In the genomic region with DNA sequence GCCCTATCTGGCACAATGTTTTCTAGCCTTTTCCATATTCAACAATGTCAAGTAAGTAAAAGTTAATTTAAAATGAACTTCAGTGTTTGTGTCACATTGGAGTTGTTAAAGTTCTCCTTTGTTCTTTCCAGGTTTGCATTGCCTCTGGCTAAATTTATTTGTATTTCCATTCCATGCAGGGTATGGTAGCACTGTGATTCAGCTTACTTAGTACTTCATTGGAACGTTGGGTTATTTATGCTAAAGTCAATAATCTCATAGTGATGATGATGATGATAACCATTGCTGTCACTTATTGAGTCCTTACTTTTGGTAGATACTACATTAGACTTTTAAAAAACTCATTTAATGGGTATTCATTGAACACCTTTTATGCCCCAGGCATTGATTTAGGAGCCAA, we compare ENCODE assay signal across 22 cellular contexts.
"Had no signal": no experiment of that assay in that cellular context is flagged by ENCODE, and none has a peak within 500 bp of the region (broad histone marks: within the 10 kb centered on the region; RNA-seq: fewer than 3 reads in every experiment).

No MANE protein-coding gene starts in this region.

- H3K4me3 Mint-ChIP-seq: activated B cell treated with CpG ODN at 0.5 μM for 24 hours; activated CD4-positive, alpha-beta memory T cell treated with anti-CD3 and anti-CD28 coated beads for 36 hours; activated CD4-positive, alpha-beta T cell treated with anti-CD3 and anti-CD28 coated beads, Interleukin-2, amount 10 ng/mL, durations not matched to agents 7 days and 5 days; activated naive CD8-positive, alpha-beta T cell; activated T-cell treated with anti-CD3 and anti-CD28 coated beads, Interleukin-2, amount 50 U/mL, for 4 hours; IgD-negative memory B cell; T-cell had no signal

- H3K4me3 ChIP-seq: SK-N-MC had no signal

- DNase-seq: activated B cell treated with CpG ODN at 0.5 μM for 24 hours; activated CD4-positive, alpha-beta memory T cell treated with anti-CD3 and anti-CD28 coated beads for 36 hours; activated CD4-positive, alpha-beta T cell treated with anti-CD3 and anti-CD28 coated beads, Interleukin-2, amount 10 ng/mL, durations not matched to agents 7 days and 5 days; activated CD8-positive, alpha-beta memory T cell treated with anti-CD3 and anti-CD28 coated beads for 24 hours; activated effector memory CD4-positive, alpha-beta T cell treated with anti-CD3 and anti-CD28 coated beads, Interleukin-2, amount 50 U/mL, for 16 hours; activated naive CD4-positive, alpha-beta T cell treated with Interleukin-2 at 50 U/mL for 16 hours; activated T-cell treated with anti-CD3 and anti-CD28 coated beads, Interleukin-2, amount 50 U/mL, for 4 hours; brain microvascular endothelial cell; KG1; NCI-H146; NCI-H187 treated with DMSO at 0.1 percent for 48 hours; NCI-H2171; NCI-H226; NCI-H526; NCI-H82; RPMI8226; T-cell; T-helper 2 cell; T1000 had no signal

- H3K27ac Mint-ChIP-seq: activated B cell treated with CpG ODN at 0.5 μM for 24 hours; activated CD4-positive, alpha-beta memory T cell treated with anti-CD3 and anti-CD28 coated beads for 36 hours; activated CD4-positive, alpha-beta T cell treated with anti-CD3 and anti-CD28 coated beads, Interleukin-2, amount 10 ng/mL, durations not matched to agents 7 days and 5 days; activated naive CD8-positive, alpha-beta T cell; IgD-negative memory B cell; T-cell had no signal

- H3K36me3 ChIP-seq: brain microvascular endothelial cell had no signal

- H3K27ac ChIP-seq: brain microvascular endothelial cell, SK-N-MC had no signal

- H3K27me3 ChIP-seq: brain microvascular endothelial cell had no signal

- H3K27me3 Mint-ChIP-seq: activated B cell treated with CpG ODN at 0.5 μM for 24 hours; activated CD4-positive, alpha-beta memory T cell treated with anti-CD3 and anti-CD28 coated beads for 36 hours; activated CD4-positive, alpha-beta T cell treated with anti-CD3 and anti-CD28 coated beads, Interleukin-2, amount 10 ng/mL, durations not matched to agents 7 days and 5 days; activated naive CD8-positive, alpha-beta T cell; IgD-negative memory B cell; T-cell had no signal

- H3K4me1 Mint-ChIP-seq: IgD-negative memory B cell had no signal
